11 cellular contexts compared by ENCODE assay signal in genomic region chr5:17491257-17491656, GRCh38. TPM values are rescaled to one million over a fixed set of nuclear protein-coding genes. Genes with fewer than 3 reads are reported as not detected.
"Had no signal": no experiment of that assay in that cellular context is flagged by ENCODE, and none has a peak within 500 bp of the region (broad histone marks: within the 10 kb centered on the region; RNA-seq: fewer than 3 reads in every experiment).

No MANE protein-coding gene starts in this region.

RNA-seq across cellular contexts. Expression of gene TAF11L2, which starts 6.8 kb away (rescaled TPM):
- total RNA-seq: OCI-LY7, PC-3, PC-9, Peyer's patch, Right ventricle myocardium inferior, Right ventricle myocardium superior, RPMI7951, SJCRH30, SJSA1, SK-MEL-5 had no signal
- polyA plus RNA-seq: SK-N-SH had no signal

RNA-seq across cellular contexts. Expression of gene TAF11L3, which starts 26.9 kb away (rescaled TPM):
- total RNA-seq: OCI-LY7, PC-3, PC-9, Peyer's patch, Right ventricle myocardium inferior, Right ventricle myocardium superior, RPMI7951, SJCRH30, SJSA1, SK-MEL-5 had no signal
- polyA plus RNA-seq: SK-N-SH had no signal

RNA-seq across cellular contexts. Expression of gene TAF11L4, which starts 30.3 kb away (rescaled TPM):
- total RNA-seq: OCI-LY7, PC-3, PC-9, Peyer's patch, Right ventricle myocardium inferior, Right ventricle myocardium superior, RPMI7951, SJCRH30, SJSA1, SK-MEL-5 had no signal
- polyA plus RNA-seq: SK-N-SH had no signal

RNA-seq across cellular contexts. Expression of gene TAF11L5, which starts 33.8 kb away (rescaled TPM):
- total RNA-seq: OCI-LY7, PC-3, PC-9, Peyer's patch, Right ventricle myocardium inferior, Right ventricle myocardium superior, RPMI7951, SJCRH30, SJSA1, SK-MEL-5 had no signal
- polyA plus RNA-seq: SK-N-SH had no signal

RNA-seq across cellular contexts. Expression of gene TAF11L6, which starts 37.2 kb away (rescaled TPM):
- total RNA-seq: OCI-LY7, PC-3, PC-9, Peyer's patch, Right ventricle myocardium inferior, Right ventricle myocardium superior, RPMI7951, SJCRH30, SJSA1, SK-MEL-5 had no signal
- polyA plus RNA-seq: SK-N-SH had no signal
